ENCODE assay signal across 20 cellular contexts in genomic region chr2:28082131-28082530, GRCh38.
A peak's percentile ranks its signal among the peaks of the same experiment; 100 is the strongest.
DNase-seq lines count a peak whose midpoint lies in the region; ATAC-seq and TF ChIP-seq lines count a peak whose summit lies in the region.
"Had no signal": no experiment of that assay in that cellular context is flagged by ENCODE, and none has a peak within 500 bp of the region (broad histone marks: within the 10 kb centered on the region; RNA-seq: fewer than 3 reads in every experiment).

No MANE protein-coding gene starts in this region.

- peaks cover 0 to 28% (median 8%) of the 10 kb centered on the region in 4 donors for H3K4me1 ChIP-seq in tibial artery
- H3K4me1 ChIP-seq: BE2C had no signal

- ATAC-seq in omental fat pad (ENCODE audit: low FRiP score) = no peak

- H3K4me3 ChIP-seq in SK-N-MC = no peak overlapping the region
- H3K4me3 ChIP-seq in tibial artery = no peak overlapping the region
- H3K4me3 ChIP-seq: prostate gland, suprapubic skin had no signal

- H3K9ac ChIP-seq in SK-N-MC (ENCODE audit: insufficient read length) = peak overlapping the region; percentile 17

- H3K9me3 ChIP-seq in SK-N-MC (ENCODE audit: low read depth, low read length) (no peaks in the 10 kb centered on the region), tibial artery (no peaks in the 10 kb centered on the region)
- H3K9me3 ChIP-seq: BE2C, prostate gland, suprapubic skin had no signal

- no peak for TF ChIP-seq CTCF in tibial artery (IDR thresholded peaks at IDR 0.05)
- TF ChIP-seq CTCF in omental fat pad (IDR thresholded peaks at IDR 0.05) = no peak

- H3K27ac ChIP-seq in SK-N-MC = peak overlapping the region; percentile 97
- peak overlapping the region; percentile 67 to 72 for H3K27ac ChIP-seq in tibial artery
- H3K27ac ChIP-seq: RWPE1, suprapubic skin had no signal

- DNase-seq in HS-27A (ENCODE audit: low read depth) = peak; percentile 46
- peak; percentile 45 for DNase-seq in SK-N-MC (ENCODE audit: low read depth, low spot score)
- peak; percentile 18 for DNase-seq in dermis blood vessel endothelial cell
- no peak for DNase-seq in tibial artery
- no peak for DNase-seq in HuH-7.5 (ENCODE audit: low spot score)
- DNase-seq in omental fat pad (ENCODE audit: low spot score) = no peak
- DNase-seq in cortex of kidney (lab: John Stamatoyannopoulos, UW) = no peak
- DNase-seq: activated CD4-positive, CD25-positive, alpha-beta regulatory T cell treated with anti-CD3 and anti-CD28 coated beads, Interleukin-2, amount 50 U/mL, for 72 hours; activated effector memory CD4-positive, alpha-beta T cell treated with anti-CD3 and anti-CD28 coated beads, Interleukin-2, amount 50 U/mL, for 16 hours; anterior cingulate cortex; BE2C; DMS153; erythroblast; H7; Karpas-422; NCI-H1436 treated with DMSO at 0.1 percent for 48 hours; NK-92 treated with Interleukin-12 subunit alpha and Interleukin-12 subunit beta, amount 100 ng/mL, for 24 hours had no signal

- H3K36me3 ChIP-seq in SK-N-MC (ENCODE audit: insufficient read depth, low read length) (no peaks in the 10 kb centered on the region), tibial artery (no peaks in the 10 kb centered on the region)
- H3K36me3 ChIP-seq: BE2C, prostate gland, suprapubic skin had no signal

- intact Hi-C loops in tibial artery (cut with DNase I; ENCODE audit: low total_unique reads) = no loop called here

- no peaks in the 10 kb centered on the region for H3K27me3 ChIP-seq in tibial artery
- H3K27me3 ChIP-seq: BE2C, suprapubic skin had no signal

Comparison
In these comparisons a context has a peak if more than half of its experiments do, and no peak if none do; other contexts are left out.
1. DNase-seq: peak in HS-27A (single experiment), SK-N-MC (single experiment) and dermis blood vessel endothelial cell (single experiment); none in tibial artery (0 of 2), HuH-7.5 (single experiment), omental fat pad (single experiment) and cortex of kidney (single experiment).